9 cellular contexts compared by ENCODE assay signal in the genomic region with DNA sequence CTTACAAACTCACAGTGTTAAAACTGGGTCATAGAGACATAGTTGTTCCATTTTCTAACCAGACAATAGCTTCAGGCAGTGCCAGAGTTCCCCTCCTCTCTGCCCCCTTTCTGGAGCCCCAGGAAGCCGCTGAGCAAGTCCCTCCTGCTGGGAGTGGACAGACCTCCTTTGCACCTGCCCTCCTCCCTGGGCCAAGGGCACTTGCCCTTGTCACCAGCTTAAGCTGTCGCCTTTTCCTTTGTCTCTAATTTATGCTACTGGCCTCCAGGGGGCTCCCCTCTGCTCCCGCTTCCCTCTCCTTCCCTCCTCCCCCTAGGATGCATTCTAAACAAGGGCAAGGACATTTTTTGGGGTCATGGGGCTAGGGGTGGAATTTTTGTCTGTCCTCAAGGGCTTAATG.
DNase-seq lines count a peak whose midpoint lies in the region; ATAC-seq and TF ChIP-seq lines count a peak whose summit lies in the region.
"Had no signal": no experiment of that assay in that cellular context is flagged by ENCODE, and none has a peak within 500 bp of the region (broad histone marks: within the 10 kb centered on the region; RNA-seq: fewer than 3 reads in every experiment).

No MANE protein-coding gene starts in this region.

- no peak for TF ChIP-seq POLR2A in IMR-90 (IDR thresholded peaks at IDR 0.05; ENCODE audit: low read depth, low read length)

- H3K4me2 ChIP-seq in IMR-90 (ENCODE audit: low read depth, low read length), result no peak overlapping the region
- H3K4me2 ChIP-seq in mesendoderm (ENCODE audit: low read length), result no peak overlapping the region

- H2BK20ac ChIP-seq in IMR-90 (ENCODE audit: low read depth, low read length), result no peak overlapping the region

- H2BK5ac ChIP-seq in IMR-90 (ENCODE audit: low read depth, low read length, poor library complexity, severe bottlenecking), result no peak overlapping the region
- no peak overlapping the region for H2BK5ac ChIP-seq in mesendoderm (ENCODE audit: low read length)

- H3K4me1 ChIP-seq in IMR-90 (ENCODE audit: control insufficient read depth, insufficient read depth, low read length) (no peaks in the 10 kb centered on the region), mesendoderm (ENCODE audit: control insufficient read depth, low read depth, low read length) (no peaks in the 10 kb centered on the region)
- H3K4me1 ChIP-seq: adrenal gland had no signal

- H3K18ac ChIP-seq in IMR-90 (ENCODE audit: low read depth, low read length) (no peak overlapping the region), mesendoderm (ENCODE audit: low read length) (no peak overlapping the region)

- no peak overlapping the region for H2AK9ac ChIP-seq in IMR-90 (replicated peaks; ENCODE audit: low read depth, low read length, poor library complexity)

- BruUV-seq in IMR-90 (replicated peaks; lab: Mats Ljungman, UMichigan), result no TSS peak

- H2AK5ac ChIP-seq in IMR-90 (ENCODE audit: low read depth, low read length) (no peak overlapping the region), mesendoderm (ENCODE audit: low read length) (no peak overlapping the region)

- no peak overlapping the region for H2BK120ac ChIP-seq in IMR-90 (ENCODE audit: low read depth, low read length)
- H2BK120ac ChIP-seq in mesendoderm (ENCODE audit: low read depth, low read length), result no peak overlapping the region

- intact Hi-C loops in IMR-90 (cut with micrococcal nuclease), result loop anchor here (1.0 kb wide), 1 partner anchor 162 kb away; no protein-coding TSS in a partner anchor

- no peak overlapping the region for H3K14ac ChIP-seq in IMR-90 (replicated peaks; ENCODE audit: low read depth, low read length)

- TF ChIP-seq CTCF in IMR-90 (conservative IDR thresholded peaks at IDR 0.05; ENCODE audit: low read depth, low read length), result peak; percentile 26; the same call in 1 of the 2 replicates

- no peak for ATAC-seq in IMR-90 (ENCODE audit: low read depth)
- no peak for ATAC-seq in HG02759 (IDR thresholded peaks at IDR 0.05; ENCODE audit: unreplicated experiment)
- no peak for ATAC-seq in HG03571 (IDR thresholded peaks at IDR 0.05; ENCODE audit: unreplicated experiment)
- ATAC-seq in GM21737 (IDR thresholded peaks at IDR 0.05; ENCODE audit: unreplicated experiment), result no peak

- H3K23ac ChIP-seq in IMR-90 (ENCODE audit: low read depth, low read length) (no peak overlapping the region), mesendoderm (ENCODE audit: low read length) (no peak overlapping the region)

- no peaks in the 10 kb centered on the region for H3K9me3 ChIP-seq in IMR-90 (ENCODE audit: control insufficient read depth, insufficient read depth, low read length)
- H3K9me3 ChIP-seq: adrenal gland had no signal

- H3K36me3 ChIP-seq in IMR-90 (ENCODE audit: control insufficient read depth, insufficient read depth, low read length), result no peaks in the 10 kb centered on the region
- H3K36me3 ChIP-seq in mesendoderm (ENCODE audit: control insufficient read depth, insufficient read depth, low read length), result no peaks in the 10 kb centered on the region
- H3K36me3 ChIP-seq: adrenal gland had no signal

- H3K79me1 ChIP-seq in IMR-90 (ENCODE audit: low read depth in 1 of 2, low read length in 2 of 2) (no peaks in the 10 kb centered on the region), mesendoderm (ENCODE audit: low read length) (no peaks in the 10 kb centered on the region)

- TF ChIP-seq RAD21 in IMR-90 (IDR thresholded peaks at IDR 0.05; ENCODE audit: low read length), result no peak

- H3K27ac ChIP-seq in IMR-90 (ENCODE audit: insufficient read depth, low read length), result no peak overlapping the region
- H3K27ac ChIP-seq in mesendoderm (ENCODE audit: low read depth, low read length), result no peak overlapping the region
- H3K27ac ChIP-seq: adrenal gland had no signal

- H3K9ac ChIP-seq in IMR-90 (ENCODE audit: low read depth, low read length) (no peak overlapping the region), mesendoderm (ENCODE audit: low read length) (no peak overlapping the region)

- no peaks in the 10 kb centered on the region for H3K9me1 ChIP-seq in IMR-90 (ENCODE audit: insufficient read depth, low read length)

- DNase-seq in NCI-H2196 (lab: John Stamatoyannopoulos, UW; ENCODE audit: unreplicated experiment), result peak; percentile 25
- no peak for DNase-seq in NCI-H2196 treated with DMSO at 0.1 percent for 48 hours (lab: John Stamatoyannopoulos, UW; ENCODE audit: unreplicated experiment)
- DNase-seq in IMR-90, result no peak
- peak; percentile 41 for DNase-seq in SW480 (ENCODE audit: low spot score)
- peak; percentile 79 for DNase-seq in mesendoderm

- CTCF ChIA-PET in IMR-90 (lab: Yijun Ruan, JAX), result interaction anchor here (0.9 kb wide), 1 partner anchor 44 kb away, joined by 6 read pairs; no protein-coding TSS in a partner anchor

- H3K27me3 ChIP-seq in IMR-90 (ENCODE audit: control insufficient read depth, insufficient read depth, low read length) (peaks cover 5% of the 10 kb centered on the region), mesendoderm (ENCODE audit: insufficient read depth, low read length, poor library complexity) (no peaks in the 10 kb centered on the region)
- H3K27me3 ChIP-seq: adrenal gland had no signal

- no peak overlapping the region for H3K4ac ChIP-seq in IMR-90 (ENCODE audit: low read depth, low read length)
- no peak overlapping the region for H3K4ac ChIP-seq in mesendoderm (ENCODE audit: low read depth, low read length)

- in situ Hi-C loops in IMR-90 (cut with MboI; ENCODE audit: low sequenced_read_pairs), result no loop called here

- H4K20me1 ChIP-seq in IMR-90 (ENCODE audit: insufficient read depth, low read length), result no peaks in the 10 kb centered on the region

- 0% methylated on average over 1 of the region's 3 CpGs; no CpG with 5 or more reads in 1 of the 2 experiments for WGBS in IMR-90 (ENCODE audit: extremely low coverage in 2 of 2, insufficient read length in 1 of 2), 2 experiments
- no CpG with 5 or more reads among the region's 3 CpGs for WGBS in mesendoderm (ENCODE audit: extremely low coverage, insufficient coverage, low lambda C conversion rate)

- H4K5ac ChIP-seq in IMR-90 (ENCODE audit: low read depth, low read length) (no peak overlapping the region), mesendoderm (ENCODE audit: low read length) (no peak overlapping the region)

- dilution Hi-C loops in IMR-90 (cut with HindIII; ENCODE audit: low sequenced_read_pairs, unreplicated experiment), result no loop called here

- H2AFZ ChIP-seq in IMR-90 (replicated peaks; ENCODE audit: low read length, poor library complexity), result no peak overlapping the region

- H4K8ac ChIP-seq in IMR-90 (ENCODE audit: low read depth in 2 of 2, low read length in 2 of 2) (no peak overlapping the region), mesendoderm (ENCODE audit: low read depth, low read length) (no peak overlapping the region)

- H2BK15ac ChIP-seq in IMR-90 (ENCODE audit: low read depth, low read length), result no peak overlapping the region
- H2BK15ac ChIP-seq in mesendoderm (replicated peaks; ENCODE audit: low read depth), result no peak overlapping the region

- no peak overlapping the region for H3K4me3 ChIP-seq in IMR-90 (ENCODE audit: insufficient read depth, low read depth, low read length)
- no peak overlapping the region for H3K4me3 ChIP-seq in mesendoderm (ENCODE audit: low read length)
- H3K4me3 ChIP-seq: adrenal gland had no signal

- no peak overlapping the region for H3K56ac ChIP-seq in IMR-90 (ENCODE audit: extremely low read depth, insufficient read depth, low read length)
- no peak overlapping the region for H3K56ac ChIP-seq in mesendoderm (ENCODE audit: low read length)

- no peak overlapping the region for H4K91ac ChIP-seq in IMR-90 (ENCODE audit: insufficient read depth, low read depth, low read length)

- H3K79me2 ChIP-seq in mesendoderm (ENCODE audit: control insufficient read depth, insufficient read depth, low read length), result no peaks in the 10 kb centered on the region

- POLR2A ChIA-PET in IMR-90 (lab: Charles Lee; ENCODE audit: unreplicated experiment), result no interaction called here

TF ChIP-seq in IMR-90, 13 proteins besides CTCF, POLR2A, EP300 and RAD21:
- no peak for TF ChIP-seq CEBPB (IDR thresholded peaks at IDR 0.05; ENCODE audit: low read depth, low read length)
- TF ChIP-seq FOS (IDR thresholded peaks at IDR 0.05; ENCODE audit: low read depth, low read length), result no peak
- TF ChIP-seq NFE2L2 (IDR thresholded peaks at IDR 0.05; ENCODE audit: low read depth, low read length), result no peak
- TF ChIP-seq RFX5 (IDR thresholded peaks at IDR 0.05; ENCODE audit: low read depth, low read length), result no peak
- no peak for TF ChIP-seq MAFK (IDR thresholded peaks at IDR 0.05; ENCODE audit: low read depth, low read length)
- no peak for TF ChIP-seq SMC3 (IDR thresholded peaks at IDR 0.05; ENCODE audit: low read depth, low read length)
- TF ChIP-seq BHLHE40 (IDR thresholded peaks at IDR 0.05; ENCODE audit: low read depth, low read length), result no peak
- no peak for TF ChIP-seq RCOR1 (IDR thresholded peaks at IDR 0.05; ENCODE audit: insufficient replicate concordance, low read length)
- no peak for TF ChIP-seq USF2 (IDR thresholded peaks at IDR 0.05; ENCODE audit: low read depth, low read length)
- no peak for TF ChIP-seq ELK1 (IDR thresholded peaks at IDR 0.05; ENCODE audit: borderline replicate concordance, low read depth, low read length)
- no peak for TF ChIP-seq CHD1 (IDR thresholded peaks at IDR 0.05; ENCODE audit: low read depth, low read length)
- TF ChIP-seq MAZ (IDR thresholded peaks at IDR 0.05; ENCODE audit: borderline replicate concordance, low read depth, low read length), result no peak
- no peak for TF ChIP-seq MXI1 (IDR thresholded peaks at IDR 0.05; ENCODE audit: borderline replicate concordance, low read depth, low read length)

Comparison
In these comparisons a context has a peak if more than half of its experiments do, and no peak if none do; other contexts are left out.
1. DNase-seq: peak in NCI-H2196 (single experiment), SW480 (single experiment) and mesendoderm (single experiment); none in NCI-H2196 treated with DMSO at 0.1 percent for 48 hours (single experiment) and IMR-90 (single experiment).